9 cellular contexts compared by ENCODE assay signal in genomic region chr2:15311201-15311882, GRCh38.
A peak's percentile ranks its signal among the peaks of the same experiment; 100 is the strongest.
DNase-seq lines count a peak whose midpoint lies in the region; ATAC-seq and TF ChIP-seq lines count a peak whose summit lies in the region.
"Had no signal": no experiment of that assay in that cellular context is flagged by ENCODE, and none has a peak within 500 bp of the region (broad histone marks: within the 10 kb centered on the region; RNA-seq: fewer than 3 reads in every experiment).

No MANE protein-coding gene starts in this region.

- H3K4me3 ChIP-seq in GM06990 (replicated peaks; ENCODE audit: low read depth, low read length): no peak overlapping the region
- H3K4me3 ChIP-seq: upper lobe of left lung had no signal

- no peak for TF ChIP-seq CTCF in GM06990 (IDR thresholded peaks at IDR 0.05; ENCODE audit: insufficient read depth, low read length, poor library complexity, severe bottlenecking)

- POLR2A ChIA-PET in activated CD8-positive, alpha-beta T cell treated with anti-CD3 and anti-CD28 coated beads, Interleukin-2, amount 10 ng/mL, durations not matched to agents 7 days and 5 days (lab: Charles Lee): no interaction called here

- H3K27me3 Mint-ChIP-seq in activated CD8-positive, alpha-beta T cell treated with anti-CD3 and anti-CD28 coated beads, Interleukin-2, amount 10 ng/mL, durations not matched to agents 7 days and 5 days (ENCODE audit: low read depth): no peaks in the 10 kb centered on the region
- H3K27me3 Mint-ChIP-seq in activated T-cell treated with anti-CD3 and anti-CD28 coated beads, Interleukin-2, amount 50 U/mL, for 24 hours: no peaks in the 10 kb centered on the region

- H3K27ac Mint-ChIP-seq in activated CD8-positive, alpha-beta T cell treated with anti-CD3 and anti-CD28 coated beads, Interleukin-2, amount 10 ng/mL, durations not matched to agents 7 days and 5 days: peak overlapping the region; percentile 88
- H3K27ac Mint-ChIP-seq in activated T-cell treated with anti-CD3 and anti-CD28 coated beads, Interleukin-2, amount 50 U/mL, for 24 hours: no peak overlapping the region

- CTCF ChIA-PET in activated CD8-positive, alpha-beta T cell treated with anti-CD3 and anti-CD28 coated beads, Interleukin-2, amount 10 ng/mL, durations not matched to agents 7 days and 5 days (lab: Charles Lee): no interaction called here

- H3K36me3 Mint-ChIP-seq in activated CD8-positive, alpha-beta T cell treated with anti-CD3 and anti-CD28 coated beads, Interleukin-2, amount 10 ng/mL, durations not matched to agents 7 days and 5 days (ENCODE audit: low read depth): peaks cover 48% of the 10 kb centered on the region
- H3K36me3 Mint-ChIP-seq in activated T-cell treated with anti-CD3 and anti-CD28 coated beads, Interleukin-2, amount 50 U/mL, for 24 hours (ENCODE audit: low read depth): peaks cover 77% of the 10 kb centered on the region

- peaks cover 65% of the 10 kb centered on the region for H3K4me1 Mint-ChIP-seq in activated CD8-positive, alpha-beta T cell treated with anti-CD3 and anti-CD28 coated beads, Interleukin-2, amount 10 ng/mL, durations not matched to agents 7 days and 5 days (ENCODE audit: low read depth)
- H3K4me1 Mint-ChIP-seq in activated T-cell treated with anti-CD3 and anti-CD28 coated beads, Interleukin-2, amount 50 U/mL, for 24 hours (ENCODE audit: low read depth): peaks cover 39% of the 10 kb centered on the region

- H3K9me3 Mint-ChIP-seq in activated CD8-positive, alpha-beta T cell treated with anti-CD3 and anti-CD28 coated beads, Interleukin-2, amount 10 ng/mL, durations not matched to agents 7 days and 5 days (ENCODE audit: insufficient read depth): no peaks in the 10 kb centered on the region
- H3K9me3 Mint-ChIP-seq in activated T-cell treated with anti-CD3 and anti-CD28 coated beads, Interleukin-2, amount 50 U/mL, for 24 hours: peaks cover 3% of the 10 kb centered on the region

- ATAC-seq in GM19397 (IDR thresholded peaks at IDR 0.05; ENCODE audit: unreplicated experiment) (peak; percentile 60), HG03108 (IDR thresholded peaks at IDR 0.05; ENCODE audit: unreplicated experiment) (peak; percentile 35)
- ATAC-seq in activated CD8-positive, alpha-beta T cell treated with anti-CD3 and anti-CD28 coated beads, Interleukin-2, amount 10 ng/mL, durations not matched to agents 7 days and 5 days: peak; percentile 70

- no peak overlapping the region for H3K4me3 Mint-ChIP-seq in activated CD8-positive, alpha-beta T cell treated with anti-CD3 and anti-CD28 coated beads, Interleukin-2, amount 10 ng/mL, durations not matched to agents 7 days and 5 days
- no peak overlapping the region for H3K4me3 Mint-ChIP-seq in activated T-cell treated with anti-CD3 and anti-CD28 coated beads, Interleukin-2, amount 50 U/mL, for 24 hours

- DNase-seq in GM06990 (ENCODE audit: extremely low read depth, insufficient read length) (peak; percentile 14), T-helper 9 cell (no peak), NCI-H748 treated with DMSO at 0.1 percent for 48 hours (lab: John Stamatoyannopoulos, UW) (no peak)
- DNase-seq in activated CD8-positive, alpha-beta T cell treated with anti-CD3 and anti-CD28 coated beads, Interleukin-2, amount 10 ng/mL, durations not matched to agents 7 days and 5 days: no peak
- DNase-seq in activated CD4-positive, CD25-positive, alpha-beta regulatory T cell treated with anti-CD3 and anti-CD28 coated beads, Interleukin-2, amount 50 U/mL, for 72 hours: no peak
- no peak for DNase-seq in activated T-cell treated with anti-CD3 and anti-CD28 coated beads, Interleukin-2, amount 50 U/mL, for 24 hours
- DNase-seq: upper lobe of left lung had no signal

- H3K27me3 ChIP-seq in GM06990 (replicated peaks; ENCODE audit: control insufficient read depth, insufficient read depth, low read length): no peaks in the 10 kb centered on the region
- H3K27me3 ChIP-seq: upper lobe of left lung had no signal

- no peaks in the 10 kb centered on the region for H3K36me3 ChIP-seq in GM06990 (ENCODE audit: control insufficient read depth, insufficient read depth, low read length)
